ENCODE assay signal across 21 cellular contexts in genomic region chr4:41476310-41476709, GRCh38.
A peak's percentile ranks its signal among the peaks of the same experiment; 100 is the strongest.
DNase-seq lines count a peak whose midpoint lies in the region; ATAC-seq and TF ChIP-seq lines count a peak whose summit lies in the region.
"Had no signal": no experiment of that assay in that cellular context is flagged by ENCODE, and none has a peak within 500 bp of the region (broad histone marks: within the 10 kb centered on the region; RNA-seq: fewer than 3 reads in every experiment).

No MANE protein-coding gene starts in this region.

- ATAC-seq in RWPE2 (ENCODE audit: low read depth) = no peak

- H3K36me3 ChIP-seq in A673 (ENCODE audit: insufficient read depth, low read length, poor library complexity, severe bottlenecking) = no peaks in the 10 kb centered on the region
- peaks cover 8% of the 10 kb centered on the region for H3K36me3 ChIP-seq in RWPE2 (ENCODE audit: low read depth)
- H3K36me3 ChIP-seq: SJSA1 had no signal

- intact Hi-C loops in A673 (cut with micrococcal nuclease; ENCODE audit: unreplicated experiment) = loop anchor here (2.0 kb wide), 1 partner anchor 44 kb away; no protein-coding TSS in a partner anchor
- intact Hi-C loops in dorsolateral prefrontal cortex (cut with DNase I) = no loop called here

- H3K9me3 ChIP-seq in A673 (ENCODE audit: low read depth, low read length, poor library complexity, severe bottlenecking) (no peaks in the 10 kb centered on the region), RWPE2 (ENCODE audit: severe bottlenecking) (no peaks in the 10 kb centered on the region)
- H3K9me3 ChIP-seq: BE2C, SJSA1 had no signal

- POLR2A ChIA-PET in A673 (lab: Charles Lee; ENCODE audit: low non-redundant PET) = no interaction called here

- CTCF ChIA-PET in A673 (lab: Charles Lee) = interaction anchor here (0.6 kb wide), 1 partner anchor 168 kb away, joined by 4 read pairs; no protein-coding TSS in a partner anchor

- H3K27ac ChIP-seq in A673 (ENCODE audit: low read depth, low read length, poor library complexity, severe bottlenecking) = no peak overlapping the region
- H3K27ac ChIP-seq in RWPE2 (ENCODE audit: poor library complexity, severe bottlenecking) = peak overlapping the region; percentile 76
- H3K27ac ChIP-seq in dorsolateral prefrontal cortex = peak overlapping the region in 45 of 59 donors; percentile 1 to 85 (median 67)
- H3K27ac ChIP-seq: SJSA1 had no signal

- H3K27me3 ChIP-seq in A673 (replicated peaks; ENCODE audit: insufficient read depth, low read depth, low read length, poor library complexity) (no peaks in the 10 kb centered on the region), RWPE2 (ENCODE audit: insufficient read depth, poor library complexity, severe bottlenecking) (no peaks in the 10 kb centered on the region), dorsolateral prefrontal cortex (no peaks in the 10 kb centered on the region)
- H3K27me3 ChIP-seq: BE2C, SJSA1 had no signal

- no TSS peak for BruUV-seq in A673 (replicated peaks; lab: Mats Ljungman, UMichigan)

- DNase-seq in A673 (ENCODE audit: low spot score) (peak; percentile 85), DMS 273 treated with DMSO at 0.1 percent for 48 hours (lab: John Stamatoyannopoulos, UW) (peak; percentile 42), RWPE2 (ENCODE audit: low spot score) (no peak), dorsolateral prefrontal cortex (no peak), NK-92 (lab: John Stamatoyannopoulos, UW; ENCODE audit: unreplicated experiment) (no peak), NCI-H774 (lab: John Stamatoyannopoulos, UW) (no peak), NCI-H2029 treated with DMSO at 0.1 percent for 48 hours (lab: John Stamatoyannopoulos, UW) (no peak), SHP77 (lab: John Stamatoyannopoulos, UW) (no peak)
- DNase-seq: BE2C; Calu3; CD4-positive, alpha-beta memory T cell; DND-41; GDM1; IMR-90; NCI-H1436 treated with DMSO at 0.1 percent for 48 hours; NCI-H2081; NCI-H526; OCI-M1; RPMI8226; SW 1271 had no signal

- H3K4me1 ChIP-seq in A673 (ENCODE audit: insufficient read depth, low read length, poor library complexity, severe bottlenecking) (peaks cover 26% of the 10 kb centered on the region), RWPE2 (ENCODE audit: insufficient read depth, poor library complexity, severe bottlenecking) (peaks cover 24% of the 10 kb centered on the region)

- H3K4me3 ChIP-seq in A673 (ENCODE audit: low read depth, low read length, poor library complexity, severe bottlenecking) (no peak overlapping the region), RWPE2 (ENCODE audit: severe bottlenecking) (no peak overlapping the region), dorsolateral prefrontal cortex (no peak overlapping the region)
- H3K4me3 ChIP-seq: SJSA1 had no signal

- 0 out of 2 replicates have a peak, but pooled peaks have one; percentile 13 for TF ChIP-seq CTCF in A673 (conservative IDR thresholded peaks at IDR 0.05; ENCODE audit: low read depth, low read length)
- no peak for TF ChIP-seq CTCF in RWPE2 (IDR thresholded peaks at IDR 0.05; ENCODE audit: poor library complexity, severe bottlenecking)
- TF ChIP-seq CTCF in dorsolateral prefrontal cortex (IDR thresholded peaks at IDR 0.05 in 54 of 56, conservative IDR thresholded peaks at IDR 0.05 in 2 of 56; ENCODE audit: low read depth in 1 of 56, partially characterized antibody in 56 of 56) = no peak

Comparison
In these comparisons a context has a peak if more than half of its experiments do, and no peak if none do; other contexts are left out.
1. DNase-seq: peak in A673 (single experiment) and DMS 273 treated with DMSO at 0.1 percent for 48 hours (single experiment); none in RWPE2 (single experiment), dorsolateral prefrontal cortex (0 of 10), NK-92 (single experiment), NCI-H774 (single experiment), NCI-H2029 treated with DMSO at 0.1 percent for 48 hours (single experiment) and SHP77 (0 of 2).